In genomic region chr5:27477550-27477949, GRCh38 we compare ENCODE assay signal across 27 cellular contexts.
"Had no signal": no experiment of that assay in that cellular context is flagged by ENCODE, and none has a peak within 500 bp of the region (broad histone marks: within the 10 kb centered on the region; RNA-seq: fewer than 3 reads in every experiment).

No MANE protein-coding gene starts in this region.

- DNase-seq: islet precursor cell; left ventricle myocardium inferior; mesendoderm; naive B cell; natural killer cell; nephron progenitor cell; occipital lobe; stimulated activated CD4-positive, alpha-beta T cell treated with anti-CD3 and anti-CD28 coated beads, Interleukin-12 subunit alpha, Interleukin-12 subunit beta, amount 100 ng/mL, for 4 hours; stimulated activated CD4-positive, alpha-beta T cell treated with anti-CD3 and anti-CD28 coated beads, Interleukin-15, amount 100 ng/mL, for 24 hours; stimulated activated CD4-positive, alpha-beta T cell treated with anti-CD3 and anti-CD28 coated beads, Interleukin-2, amount 100 ng/mL, for 24 hours; stimulated activated CD4-positive, alpha-beta T cell treated with anti-CD3 and anti-CD28 coated beads, Interleukin-4, amount 100 ng/mL, for 1 hour; stimulated activated naive B cell treated with anti-CD40 and anti-IgM and Interleukin-4, amounts not matched to agents 10 μg/mL and 1 μg/mL and 100 μg/mL, for 72 hours; stimulated activated naive CD8-positive, alpha-beta T cell treated with anti-CD3 and anti-CD28 coated beads, Interleukin-15, Interleukin-2, amounts not matched to agents 100 U/mL and 50 U/mL, for 24 hours; stomach; testis; thyroid gland; transverse colon; upper lobe of left lung had no signal

- H3K9me3 ChIP-seq: neutrophil, testis, thyroid gland, vagina had no signal

- ATAC-seq: natural killer cell; sciatic nerve; stimulated activated naive B cell treated with anti-CD40 and anti-IgM and Interleukin-4, amounts not matched to agents 10 μg/mL and 1 μg/mL and 100 μg/mL, for 72 hours; stimulated activated naive CD8-positive, alpha-beta T cell treated with anti-CD3 and anti-CD28 coated beads, Interleukin-15, Interleukin-2, amounts not matched to agents 100 U/mL and 50 U/mL, for 24 hours had no signal

- H2AFZ ChIP-seq: neural progenitor cell, parathyroid adenoma had no signal

- H3K4me2 ChIP-seq: neural progenitor cell had no signal

- H3K36me3 ChIP-seq: left ventricle myocardium inferior, neutrophil, right atrium auricular region, stomach, thyroid gland, transverse colon, upper lobe of left lung, vagina had no signal

- H3K79me2 ChIP-seq: parathyroid adenoma had no signal

- H3K27me3 Mint-ChIP-seq: naive B cell; stimulated activated naive B cell treated with anti-CD40 and anti-IgM and Interleukin-4, amounts not matched to agents 10 μg/mL and 1 μg/mL and 100 μg/mL, for 72 hours had no signal

- H3K9ac ChIP-seq: neural progenitor cell, parathyroid adenoma had no signal

- H3K27ac Mint-ChIP-seq: mesothelial cell of epicardium; natural killer cell; nephron progenitor cell; neural progenitor cell; stimulated activated naive B cell treated with anti-CD40 and anti-IgM and Interleukin-4, amounts not matched to agents 10 μg/mL and 1 μg/mL and 100 μg/mL, for 72 hours had no signal

- H3K4me1 ChIP-seq: left ventricle myocardium inferior, neural progenitor cell, parathyroid adenoma, right atrium auricular region, stomach, testis, thyroid gland, transverse colon, upper lobe of left lung, vagina had no signal

- H3K27ac ChIP-seq: left ventricle myocardium inferior, neural progenitor cell, neutrophil, parathyroid adenoma, right atrium auricular region, skin epidermis, stomach, testis, thyroid gland, transverse colon, upper lobe of left lung, vagina had no signal

- H3K4me3 ChIP-seq: left ventricle myocardium inferior, lung, neural progenitor cell, right atrium auricular region, skin epidermis, stomach, testis, thyroid gland, transverse colon, upper lobe of left lung, vagina had no signal

- H3K4me3 Mint-ChIP-seq: mesothelial cell of epicardium; naive B cell; natural killer cell; nephron progenitor cell; neural progenitor cell; stimulated activated naive B cell treated with anti-CD40 and anti-IgM and Interleukin-4, amounts not matched to agents 10 μg/mL and 1 μg/mL and 100 μg/mL, for 72 hours had no signal

- H3K27me3 ChIP-seq: neural progenitor cell, neutrophil, right atrium auricular region, stomach, testis, thyroid gland, transverse colon, upper lobe of left lung, vagina had no signal

- H3K4me1 Mint-ChIP-seq: naive B cell; natural killer cell; stimulated activated naive B cell treated with anti-CD40 and anti-IgM and Interleukin-4, amounts not matched to agents 10 μg/mL and 1 μg/mL and 100 μg/mL, for 72 hours had no signal

- H3K36me3 Mint-ChIP-seq: naive B cell; neural progenitor cell; stimulated activated naive B cell treated with anti-CD40 and anti-IgM and Interleukin-4, amounts not matched to agents 10 μg/mL and 1 μg/mL and 100 μg/mL, for 72 hours had no signal
